ENCODE assay signal across 1 cellular context in genomic region chr5:81301221-81302015, GRCh38.
TF ChIP-seq lines count a peak whose summit lies in the region.

Gene ZCCHC9 (plus strand): TSS chr5:81301587. CDS start chr5:81304758, 3,171 bp downstream.

TF ChIP-seq in HepG2, 621 proteins besides CTCF, POLR2A, EP300 and RAD21 (continued from another document and continues in another):
- TF ChIP-seq ZNF646 (CRISPR knock-in tag; IDR thresholded peaks at IDR 0.05) (peak; percentile 14; the same call in 1 of the 2 replicates), FOXA1 (IDR thresholded peaks at IDR 0.05) (no peak), FOXA1 (CRISPR knock-in tag; IDR thresholded peaks at IDR 0.05) (peak; percentile 81), GPBP1L1 (CRISPR knock-in tag; IDR thresholded peaks at IDR 0.05) (no peak), CREBL2 (CRISPR knock-in tag; IDR thresholded peaks at IDR 0.05; ENCODE audit: borderline replicate concordance) (0 out of 2 replicates have a peak, but pooled peaks have one; percentile 61), GFI1 (CRISPR knock-in tag; IDR thresholded peaks at IDR 0.05; ENCODE audit: borderline replicate concordance) (peak; percentile 63; the same call in 1 of the 2 replicates), MEF2D (CRISPR knock-in tag; IDR thresholded peaks at IDR 0.05) (peak; percentile 65; the same call in 1 of the 2 replicates), ARNTL (CRISPR knock-in tag; IDR thresholded peaks at IDR 0.05) (peak; percentile 49; the same call in 1 of the 2 replicates), EHMT2 (IDR thresholded peaks at IDR 0.05; ENCODE audit: borderline replicate concordance, low read depth, low read length) (no peak), RCOR2 (CRISPR knock-in tag; IDR thresholded peaks at IDR 0.05) (no peak), ZNF749 (CRISPR knock-in tag; IDR thresholded peaks at IDR 0.05; ENCODE audit: borderline replicate concordance) (0 out of 2 replicates have a peak, but pooled peaks have one; percentile 27), RBM39 (IDR thresholded peaks at IDR 0.05; ENCODE audit: low read depth, low read length, poor library complexity, severe bottlenecking) (peak; percentile 91), ZBTB14 (CRISPR knock-in tag; IDR thresholded peaks at IDR 0.05) (peak; percentile 20; the same call in 1 of the 2 replicates), NR2F2 (IDR thresholded peaks at IDR 0.05; ENCODE audit: borderline replicate concordance, low read depth) (no peak), ZNF282 (IDR thresholded peaks at IDR 0.05; ENCODE audit: partially characterized antibody) (no peak), ZBTB4 (CRISPR knock-in tag; IDR thresholded peaks at IDR 0.05; ENCODE audit: borderline replicate concordance) (0 out of 2 replicates have a peak, but pooled peaks have one; percentile 41), MAFK (conservative IDR thresholded peaks at IDR 0.05 in 1 of 2, IDR thresholded peaks at IDR 0.05 in 1 of 2; ENCODE audit: low read length in 2 of 2) (no peak), SMAD3 (CRISPR knock-in tag; IDR thresholded peaks at IDR 0.05) (peak; percentile 76; the same call in 1 of the 2 replicates), EED (CRISPR knock-in tag; IDR thresholded peaks at IDR 0.05) (no peak), ZNF138 (CRISPR knock-in tag; IDR thresholded peaks at IDR 0.05; ENCODE audit: low read depth) (no peak), ZNF251 (CRISPR knock-in tag; IDR thresholded peaks at IDR 0.05) (no peak), TAF15 (IDR thresholded peaks at IDR 0.05; ENCODE audit: low read depth, low read length, poor library complexity, severe bottlenecking) (peak; percentile 61), BRD4 (CRISPR knock-in tag; IDR thresholded peaks at IDR 0.05) (peak; percentile 64; the same call in 1 of the 2 replicates), RAD51 (IDR thresholded peaks at IDR 0.05; ENCODE audit: borderline replicate concordance) (no peak), E2F1 (CRISPR knock-in tag; IDR thresholded peaks at IDR 0.05) (peak; percentile 78; the same call in 1 of the 2 replicates), CBX5 (CRISPR knock-in tag; IDR thresholded peaks at IDR 0.05; ENCODE audit: borderline replicate concordance) (peak; percentile 84), TRIM24 (CRISPR knock-in tag; IDR thresholded peaks at IDR 0.05) (no peak), ZNF691 (CRISPR knock-in tag; IDR thresholded peaks at IDR 0.05; ENCODE audit: borderline replicate concordance, low read depth) (peak; percentile 89), SIX1 (CRISPR knock-in tag; IDR thresholded peaks at IDR 0.05; ENCODE audit: borderline replicate concordance) (no peak; the same call in 1 of the 2 replicates), GMEB1 (CRISPR knock-in tag; IDR thresholded peaks at IDR 0.05; ENCODE audit: borderline replicate concordance) (peak; percentile 97), ONECUT2 (CRISPR knock-in tag; IDR thresholded peaks at IDR 0.05) (0 out of 2 replicates have a peak, but pooled peaks have one; percentile 29), AHDC1 (CRISPR knock-in tag; IDR thresholded peaks at IDR 0.05; ENCODE audit: borderline replicate concordance) (peak; percentile 59; the same call in 1 of the 2 replicates), ZNF44 (CRISPR knock-in tag; IDR thresholded peaks at IDR 0.05) (peak; percentile 58; the same call in 1 of the 2 replicates), SRSF1 (optimal IDR thresholded peaks at IDR 0.05; ENCODE audit: low read depth, low read length) (peak; percentile 51), ZNF577 (CRISPR knock-in tag; IDR thresholded peaks at IDR 0.05; ENCODE audit: borderline replicate concordance, low read depth) (no peak)
